ENCODE assay signal across 16 cellular contexts in the genomic region with DNA sequence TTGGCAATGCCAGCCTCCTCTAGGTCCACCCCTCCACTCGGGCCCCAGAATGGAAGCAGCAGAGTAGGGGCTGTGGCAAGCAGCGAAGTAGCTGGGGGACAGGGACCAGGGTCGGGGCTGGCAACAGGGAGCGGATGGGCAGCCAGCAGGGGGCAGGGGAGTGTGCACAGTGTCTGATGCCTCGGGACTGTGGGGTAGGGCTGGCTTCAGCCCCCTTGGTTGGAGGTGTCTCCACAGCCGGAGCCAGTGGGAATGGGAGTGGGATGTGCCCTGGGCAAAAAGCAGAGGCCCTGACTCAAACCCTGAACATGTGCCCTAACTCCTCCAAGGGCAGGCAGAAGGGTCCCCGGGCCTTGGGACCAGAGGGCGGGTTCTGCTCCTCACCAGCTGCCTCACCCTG. TPM values are rescaled to one million over a fixed set of nuclear protein-coding genes. Genes with fewer than 3 reads are reported as not detected.
A peak's percentile ranks its signal among the peaks of the same experiment; 100 is the strongest.
DNase-seq lines count a peak whose midpoint lies in the region; ATAC-seq and TF ChIP-seq lines count a peak whose summit lies in the region.
"Had no signal": no experiment of that assay in that cellular context is flagged by ENCODE, and none has a peak within 500 bp of the region (broad histone marks: within the 10 kb centered on the region; RNA-seq: fewer than 3 reads in every experiment).

No MANE protein-coding gene starts in this region.

- peak overlapping the region; percentile 66 for H3K4me2 ChIP-seq in Karpas-422 (ENCODE audit: low read depth, low read length, poor library complexity, severe bottlenecking)
- H3K4me2 ChIP-seq: hepatocyte had no signal

- peak overlapping the region; percentile 96 for H3K27ac ChIP-seq in Karpas-422 (ENCODE audit: low read length)
- H3K27ac ChIP-seq in brain microvascular endothelial cell = no peak overlapping the region
- H3K27ac ChIP-seq: hepatocyte, SK-N-MC, VCaP had no signal

- H3K36me3 ChIP-seq in Karpas-422 (ENCODE audit: insufficient read depth, low read length) = no peaks in the 10 kb centered on the region; the same call in 1 of the 2 replicates
- H3K36me3 ChIP-seq in brain microvascular endothelial cell (replicated peaks) = peaks cover under 1% of the 10 kb centered on the region

- no peaks in the 10 kb centered on the region for H3K9me3 ChIP-seq in Karpas-422 (ENCODE audit: low read length)

- in situ Hi-C loops in brain microvascular endothelial cell (cut with HindIII; ENCODE audit: low pct_ligation_motif_present, low sequenced_read_pairs) (no loop called here), G401 (cut with HindIII; ENCODE audit: low sequenced_read_pairs) (no loop called here)

- intact Hi-C loops in posterior vena cava (cut with DNase I) = no loop called here

- H2AFZ ChIP-seq in Karpas-422 (ENCODE audit: low read length) = no peak overlapping the region
- H2AFZ ChIP-seq: hepatocyte had no signal

- DNase-seq in GM12864 (ENCODE audit: low read depth) = no peak
- DNase-seq in Karpas-422 = peak; percentile 63
- DNase-seq in brain microvascular endothelial cell = no peak
- peak; percentile 59 for DNase-seq in posterior vena cava (ENCODE audit: low spot score)
- no peak for DNase-seq in G401 (ENCODE audit: low spot score)
- DNase-seq in SKM-1 (lab: John Stamatoyannopoulos, UW; ENCODE audit: unreplicated experiment) = no peak
- DNase-seq in NCI-H2227 (lab: John Stamatoyannopoulos, UW; ENCODE audit: unreplicated experiment) = no peak
- DNase-seq: activated gamma-delta T cell, C1 segment of cervical spinal cord, DMS79 treated with DMSO at 0.1 percent for 48 hours, MV-4-11, NCI-H2171 treated with DMSO at 0.1 percent for 48 hours had no signal

- H3K4me3 ChIP-seq in GM12864 (ENCODE audit: low read depth, low read length) (no peak overlapping the region), Karpas-422 (ENCODE audit: low read length) (no peak overlapping the region; the same call in 1 of the 2 replicates), brain microvascular endothelial cell (ENCODE audit: low read depth, low read length) (no peak overlapping the region)
- H3K4me3 ChIP-seq: hepatocyte, SK-N-MC had no signal

- ATAC-seq in GM21825 (IDR thresholded peaks at IDR 0.05; ENCODE audit: unreplicated experiment) = no peak

- no peaks in the 10 kb centered on the region for H3K79me2 ChIP-seq in Karpas-422 (ENCODE audit: low read length)
- H3K79me2 ChIP-seq: hepatocyte had no signal

- no peaks in the 10 kb centered on the region for H3K27me3 ChIP-seq in Karpas-422 (ENCODE audit: low read length)
- no peaks in the 10 kb centered on the region for H3K27me3 ChIP-seq in brain microvascular endothelial cell (replicated peaks)
- H3K27me3 ChIP-seq: hepatocyte had no signal

- peak overlapping the region; percentile 61 for H3K9ac ChIP-seq in Karpas-422 (ENCODE audit: low read length)

- no peaks in the 10 kb centered on the region for H4K20me1 ChIP-seq in Karpas-422 (ENCODE audit: insufficient read depth, low read depth, low read length)

- H3K4me1 ChIP-seq in Karpas-422 (ENCODE audit: low read length) = peaks cover 32% of the 10 kb centered on the region

- TF ChIP-seq CTCF in GM12864 (IDR thresholded peaks at IDR 0.05; ENCODE audit: low read depth, low read length, missing control alignments) (peak; percentile 31), brain microvascular endothelial cell (IDR thresholded peaks at IDR 0.05; ENCODE audit: low read depth, low read length, missing control alignments) (peak; percentile 41)

- H3K9me2 ChIP-seq in Karpas-422 (replicated peaks; ENCODE audit: insufficient read depth, low read length) = no peaks in the 10 kb centered on the region

RNA-seq across cellular contexts. Expression of gene ARHGAP27, which starts 18.5 kb away (rescaled TPM):
- 24.9 and 42.7 TPM in 2 replicates for total RNA-seq in Karpas-422 (2014; rRNA removed; shearing (Covaris generic); ENCODE audit: low replicate concordance)
- total RNA-seq in posterior vena cava = 10 to 100 TPM; 17.8 to 24.5 TPM
- 20.9 and 24.9 TPM in 2 replicates for total RNA-seq in G401 (2014; rRNA removed; shearing (Covaris generic))

RNA-seq across cellular contexts. Expression of gene PLEKHM1, which starts 39.4 kb away (rescaled TPM):
- 30.4 and 43.1 TPM in 2 replicates for total RNA-seq in Karpas-422 (2014; rRNA removed; shearing (Covaris generic); ENCODE audit: low replicate concordance)
- 10 to 100 TPM; 43.2 to 45.3 TPM for total RNA-seq in posterior vena cava
- total RNA-seq in G401 (2014; rRNA removed; shearing (Covaris generic)) = 5.6 and 8.7 TPM in 2 replicates

Comparison
In these comparisons a context has a peak if more than half of its experiments do, and no peak if none do; other contexts are left out.
1. DNase-seq: peak in Karpas-422 (single experiment) and posterior vena cava (single experiment); none in GM12864 (single experiment), brain microvascular endothelial cell (single experiment), G401 (single experiment), SKM-1 (single experiment) and NCI-H2227 (single experiment).